ENCODE assay signal across 8 cellular contexts in genomic region chr5:132369471-132370240, GRCh38. TPM values are rescaled to one million over a fixed set of nuclear protein-coding genes. Genes with fewer than 3 reads are reported as not detected.
DNase-seq lines count a peak whose midpoint lies in the region; ATAC-seq and TF ChIP-seq lines count a peak whose summit lies in the region.

SLC22A5 (plus strand) TSS chr5:132369710; CDS start chr5:132369973, 263 bp downstream.

- peak within 1 kb of the TSS; percentile 59 for H3K9ac ChIP-seq in IMR-90 (ENCODE audit: low read depth, low read length)
- H3K9ac ChIP-seq in SK-N-SH = peak within 1 kb of the TSS; percentile 77

- no TSS peak for BruUV-seq in IMR-90 (replicated peaks; lab: Mats Ljungman, UMichigan)

- H3K27ac ChIP-seq in IMR-90 (ENCODE audit: insufficient read depth, low read length) (peak within 1 kb of the TSS; percentile 54; the same call in 1 of the 2 replicates), SK-N-SH (ENCODE audit: low read depth in 2 of 2, low read length in 1 of 2) (peak within 1 kb of the TSS in 1 of 2 experiments; percentile 80; a peak in 2 of 4 replicates), prostate gland (peak within 1 kb of the TSS; percentile 92 to 95), uterus (peak within 1 kb of the TSS; percentile 84 to 93)

- H2BK15ac ChIP-seq in IMR-90 (ENCODE audit: low read depth, low read length) = no peak within 1 kb of the TSS; the same call in 2 of the 3 replicates

- H3K79me1 ChIP-seq in IMR-90 (ENCODE audit: low read depth in 1 of 2, low read length in 2 of 2) = peaks cover 0 to 10% of the 10 kb centered on the region in 2 experiments; a peak in 1 of 4 replicates

- H3K79me2 ChIP-seq in SK-N-SH (ENCODE audit: insufficient read depth) = no peaks in the 10 kb centered on the region

- peak within 1 kb of the TSS; percentile 100 for H2AFZ ChIP-seq in IMR-90 (replicated peaks; ENCODE audit: low read length, poor library complexity)
- H2AFZ ChIP-seq in SK-N-SH (ENCODE audit: low read depth) = peak within 1 kb of the TSS; percentile 94

- peak within 1 kb of the TSS; percentile 71; the same call in 1 of the 2 replicates for H4K91ac ChIP-seq in IMR-90 (ENCODE audit: insufficient read depth, low read depth, low read length)

- DNase-seq in EH (ENCODE audit: low read depth) (peak; percentile 67), IMR-90 (peak; percentile 33), SK-N-SH (peak; percentile 95), left cardiac atrium (peak; percentile 73), prostate gland (ENCODE audit: low spot score) (peak; percentile 70), uterus (peak; percentile 39 to 63)
- DNase-seq in activated naive CD8-positive, alpha-beta T cell treated with anti-CD3 and anti-CD28 coated beads, Interleukin-2, amount 50 U/mL, for 16 hours (ENCODE audit: low read depth, low spot score) = peak; percentile 52

- H3F3A ChIP-seq in SK-N-SH (replicated peaks; ENCODE audit: insufficient read depth) = peaks cover 9% of the 10 kb centered on the region

- peaks cover 9% of the 10 kb centered on the region for H3K9me1 ChIP-seq in IMR-90 (ENCODE audit: insufficient read depth, low read length)

- no peak for TF ChIP-seq CTCF in IMR-90 (conservative IDR thresholded peaks at IDR 0.05; ENCODE audit: low read depth, low read length)
- no peak for TF ChIP-seq CTCF in SK-N-SH (IDR thresholded peaks at IDR 0.05)
- TF ChIP-seq CTCF in prostate gland (IDR thresholded peaks at IDR 0.05) = peak in 1 of 4 experiments; percentile 13
- peak in 1 of 4 experiments; percentile 13 for TF ChIP-seq CTCF in uterus (IDR thresholded peaks at IDR 0.05)

- H3K9me3 ChIP-seq in IMR-90 (ENCODE audit: control insufficient read depth, insufficient read depth, low read length) (no peaks in the 10 kb centered on the region), SK-N-SH (no peaks in the 10 kb centered on the region), prostate gland (no peaks in the 10 kb centered on the region), uterus (no peaks in the 10 kb centered on the region)

- in situ Hi-C loops in IMR-90 (cut with MboI; ENCODE audit: low sequenced_read_pairs) = loop anchor here (10.0 kb wide), 1 partner anchor 305 kb away; the partner anchor contains the start of gene IL3

- H3K36me3 ChIP-seq in IMR-90 (ENCODE audit: control insufficient read depth, insufficient read depth, low read length) (no peaks in the 10 kb centered on the region), SK-N-SH (replicated peaks in 1 of 2; ENCODE audit: control insufficient read depth in 1 of 2, insufficient read depth in 2 of 2, low read length in 1 of 2) (no peaks in the 10 kb centered on the region), prostate gland (no peaks in the 10 kb centered on the region), uterus (no peaks in the 10 kb centered on the region)

- peak within 1 kb of the TSS; percentile 12; the same call in 1 of the 2 replicates for H3K56ac ChIP-seq in IMR-90 (ENCODE audit: extremely low read depth, insufficient read depth, low read length)

- no peak within 1 kb of the TSS for H2BK20ac ChIP-seq in IMR-90 (ENCODE audit: low read depth, low read length)

- peak within 1 kb of the TSS; percentile 46 for H2BK5ac ChIP-seq in IMR-90 (ENCODE audit: low read depth, low read length, poor library complexity, severe bottlenecking)

- WGBS in IMR-90 (ENCODE audit: extremely low coverage in 2 of 2, insufficient read length in 1 of 2), 2 experiments = 3% methylated on average over 38 of the region's 93 CpGs; no CpG with 5 or more reads in 1 of the 2 experiments
- WGBS in SK-N-SH (ENCODE audit: low lambda C conversion rate) = 0% methylated on average over 13 of the region's 93 CpGs
- WGBS in prostate gland = under 1% methylated on average over 84 of the region's 93 CpGs

- H3K4ac ChIP-seq in IMR-90 (ENCODE audit: low read depth, low read length) = peak within 1 kb of the TSS; percentile 63

- H2BK120ac ChIP-seq in IMR-90 (ENCODE audit: low read depth, low read length) = peak within 1 kb of the TSS; percentile 80

- H3K4me2 ChIP-seq in IMR-90 (ENCODE audit: low read depth, low read length) (peak within 1 kb of the TSS; percentile 96), SK-N-SH (peak within 1 kb of the TSS; percentile 90)

- peaks cover 11% of the 10 kb centered on the region for H3K4me1 ChIP-seq in IMR-90 (ENCODE audit: control insufficient read depth, insufficient read depth, low read length)
- peaks cover 9 to 13% of the 10 kb centered on the region in 2 experiments; a peak in 2 of 4 replicates for H3K4me1 ChIP-seq in SK-N-SH (ENCODE audit: control insufficient read depth in 1 of 2, insufficient read depth in 2 of 2, low read depth in 1 of 2, low read length in 1 of 2)
- no peaks in the 10 kb centered on the region for H3K4me1 ChIP-seq in prostate gland (replicated peaks)
- H3K4me1 ChIP-seq in uterus = peaks cover 4% of the 10 kb centered on the region in 2 donors

- peak within 1 kb of the TSS; percentile 92 for H2AK9ac ChIP-seq in IMR-90 (replicated peaks; ENCODE audit: low read depth, low read length, poor library complexity)

- peak within 1 kb of the TSS; percentile 18; the same call in 1 of the 2 replicates for H3K18ac ChIP-seq in IMR-90 (ENCODE audit: low read depth, low read length)

- H4K20me1 ChIP-seq in IMR-90 (ENCODE audit: insufficient read depth, low read length) (no peaks in the 10 kb centered on the region), SK-N-SH (ENCODE audit: insufficient read depth) (no peaks in the 10 kb centered on the region)

- peak within 1 kb of the TSS; percentile 77 to 94 for H4K8ac ChIP-seq in IMR-90 (ENCODE audit: low read depth in 2 of 2, low read length in 2 of 2)

- no peaks in the 10 kb centered on the region for H3K27me3 ChIP-seq in IMR-90 (ENCODE audit: control insufficient read depth, insufficient read depth, low read length)
- no peaks in the 10 kb centered on the region for H3K27me3 ChIP-seq in SK-N-SH (ENCODE audit: insufficient read depth)
- H3K27me3 ChIP-seq in prostate gland (replicated peaks; ENCODE audit: insufficient read depth) = no peaks in the 10 kb centered on the region
- H3K27me3 ChIP-seq in uterus = no peaks in the 10 kb centered on the region

- H2AK5ac ChIP-seq in IMR-90 (ENCODE audit: low read depth, low read length) = peak within 1 kb of the TSS; percentile 93

- intact Hi-C loops in IMR-90 (cut with micrococcal nuclease) (loop anchor here (2.0 to 5.0 kb wide), 3 partner anchors 101 to 187 kb away; no protein-coding TSS in a partner anchor), left cardiac atrium (cut with DNase I) (loop anchor here (10.0 kb wide), 3 partner anchors 75 to 455 kb away; partner anchors contain the start of gene SLC22A4 (in 1 of the 2)), prostate gland (cut with DNase I) (loop anchor here (5.0 kb wide), 1 partner anchor 77 kb away; the partner anchor contains the start of gene SLC22A4), uterus (cut with DNase I; ENCODE audit: low total_unique reads) (no loop called here)

- ATAC-seq in GM21528 (IDR thresholded peaks at IDR 0.05; ENCODE audit: low FRiP score, unreplicated experiment) (peak; percentile 78), IMR-90 (ENCODE audit: low read depth) (peak; percentile 85), left cardiac atrium (peak; percentile 86 to 87)

- no peak for TF ChIP-seq EP300 in SK-N-SH (IDR thresholded peaks at IDR 0.05; ENCODE audit: borderline replicate concordance in 1 of 2, low read depth in 1 of 2, low read length in 1 of 2)

- peak within 1 kb of the TSS; percentile 65; the same call in 1 of the 2 replicates for H3K23ac ChIP-seq in IMR-90 (ENCODE audit: low read depth, low read length)

- peak within 1 kb of the TSS; percentile 95 for H4K5ac ChIP-seq in IMR-90 (ENCODE audit: low read depth, low read length)

- TF ChIP-seq POLR2A in IMR-90 (IDR thresholded peaks at IDR 0.05; ENCODE audit: low read depth, low read length) (peak; percentile 50; the same call in 1 of the 2 replicates), prostate gland (IDR thresholded peaks at IDR 0.05) (peak; percentile 79), uterus (IDR thresholded peaks at IDR 0.05) (peak in 1 of 2 donors; percentile 66)

- H3K9me2 ChIP-seq in SK-N-SH = no peaks in the 10 kb centered on the region

- TF ChIP-seq RAD21 in IMR-90 (IDR thresholded peaks at IDR 0.05; ENCODE audit: low read length) (no peak), SK-N-SH (IDR thresholded peaks at IDR 0.05; ENCODE audit: low read length) (no peak)

- POLR2A ChIA-PET in IMR-90 (lab: Charles Lee; ENCODE audit: unreplicated experiment) (interaction anchor here (0.6 kb wide), 1 partner anchor 10 kb away, joined by 6 read pairs; no protein-coding TSS in a partner anchor), SK-N-SH (lab: Yijun Ruan, JAX) (interaction anchor here (0.6 to 2.2 kb wide), 8 partner anchors 76 to 420 kb away, joined by 3 to 15 read pairs (median 3); partner anchors contain the start of gene SLC22A4)

- CTCF ChIA-PET in IMR-90 (lab: Yijun Ruan, JAX) = interaction anchor here (0.7 to 1.2 kb wide), 4 partner anchors 13 to 303 kb away, joined by 3 read pairs; no protein-coding TSS in a partner anchor
- CTCF ChIA-PET in SK-N-SH (lab: Yijun Ruan, JAX) = interaction anchor here (0.8 to 2.1 kb wide), 7 partner anchors 16 to 132 kb away, joined by 3 to 8 read pairs (median 6); no protein-coding TSS in a partner anchor

- H3K4me3 ChIP-seq in IMR-90 (ENCODE audit: insufficient read depth, low read depth, low read length) = peak within 1 kb of the TSS; percentile 88
- peak within 1 kb of the TSS; percentile 65 to 66 for H3K4me3 ChIP-seq in SK-N-SH (ENCODE audit: low read depth in 2 of 2, low read length in 1 of 2)
- peak within 1 kb of the TSS; percentile 70 to 74 for H3K4me3 ChIP-seq in prostate gland
- H3K4me3 ChIP-seq in uterus = peak within 1 kb of the TSS; percentile 49 to 56

- dilution Hi-C loops in IMR-90 (cut with HindIII; ENCODE audit: low sequenced_read_pairs, unreplicated experiment) = no loop called here

- H3K14ac ChIP-seq in IMR-90 (replicated peaks; ENCODE audit: low read depth, low read length) = peak within 1 kb of the TSS; percentile 58

TF ChIP-seq in IMR-90, 13 proteins besides CTCF, POLR2A, EP300 and RAD21 (continues in another document):
- TF ChIP-seq MXI1 (IDR thresholded peaks at IDR 0.05; ENCODE audit: borderline replicate concordance, low read depth, low read length) = no peak

TF ChIP-seq in SK-N-SH, 30 proteins besides CTCF, POLR2A, EP300 and RAD21 (continues in another document):
- TF ChIP-seq CHD2 (IDR thresholded peaks at IDR 0.05; ENCODE audit: low read length, partially characterized antibody) (no peak), NRF1 (IDR thresholded peaks at IDR 0.05; ENCODE audit: low read depth, low read length) (peak; percentile 77)

RNA-seq across cellular contexts. Expression of gene SLC22A5, which starts in this region (rescaled TPM):
- total RNA-seq in IMR-90 (2012; rRNA removed) (3.6 and 6.1 TPM in 2 replicates), left cardiac atrium (10 to 100 TPM in 1 of 2 donors, 1 to 10 TPM in 1; 7.9 to 15.3 TPM), prostate gland (10 to 100 TPM; 26.2 to 37.5 TPM), uterus (10 to 100 TPM in 2 of 4 donors, 1 to 10 TPM in 2; 2.0 to 18.9 (median 10.0) TPM)
- polyA plus RNA-seq in IMR-90 (2012; rRNA removed) (6.0 and 7.1 TPM in 2 replicates), SK-N-SH (2012; rRNA removed) (8.3 and 12.3 TPM in 2 replicates)
- 1.3 and 4.2 TPM in 2 replicates for polyA plus RNA-seq in IMR-90 (2012; cell fraction: cytosol; rRNA removed)
- polyA plus RNA-seq in IMR-90 (2012; cell fraction: nucleus; rRNA removed; ENCODE audit: low replicate concordance) = 28.5 and 37.6 TPM in 2 replicates
- polyA plus RNA-seq in SK-N-SH (2012; cell fraction: cytosol; rRNA removed) = 4.2 and 6.6 TPM in 2 replicates
- polyA plus RNA-seq in SK-N-SH (2012; cell fraction: nucleus; rRNA removed) = 25.1 and 38.8 TPM in 2 replicates

Comparison
In these comparisons a context has a peak if more than half of its experiments do, and no peak if none do; other contexts are left out.
1. DNase-seq: peak in every context shown above with its lines; median percentile 95 in SK-N-SH; 73 in left cardiac atrium; 70 in prostate gland; 67 in EH; 52 in activated naive CD8-positive, alpha-beta T cell treated with anti-CD3 and anti-CD28 coated beads, Interleukin-2, amount 50 U/mL, for 16 hours; 51 in uterus; 33 in IMR-90.